ENCODE assay signal across 1 cellular context in the genomic region with DNA sequence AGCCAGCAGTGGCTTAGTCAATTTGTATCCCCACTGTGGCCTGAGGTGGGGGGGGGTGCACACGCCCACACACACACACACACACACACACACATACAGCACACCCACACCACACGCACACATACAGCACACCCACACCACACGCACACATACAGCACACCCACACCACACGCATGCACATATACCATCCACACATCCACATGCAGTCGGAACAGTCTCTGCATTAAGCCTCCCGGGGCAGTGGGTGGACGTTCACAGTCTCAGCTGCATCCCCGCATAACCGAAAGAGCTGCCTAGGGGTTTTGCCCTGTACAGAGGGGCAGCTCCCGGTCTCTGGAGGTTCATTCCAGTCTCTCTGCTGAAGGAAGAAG.
A peak's percentile ranks its signal among the peaks of the same experiment; 100 is the strongest.
TF ChIP-seq lines count a peak whose summit lies in the region.

No MANE protein-coding gene starts in this region.

TF ChIP-seq in HEK293, 187 proteins besides CTCF, POLR2A, EP300 and RAD21 (continued from another document):
- peak; percentile 60 for TF ChIP-seq ZNF398 (tag by site-specific recombination; IDR thresholded peaks at IDR 0.05)
- TF ChIP-seq ZNF704 (tag by site-specific recombination; IDR thresholded peaks at IDR 0.05) = no peak
- TF ChIP-seq, protein P1, sequence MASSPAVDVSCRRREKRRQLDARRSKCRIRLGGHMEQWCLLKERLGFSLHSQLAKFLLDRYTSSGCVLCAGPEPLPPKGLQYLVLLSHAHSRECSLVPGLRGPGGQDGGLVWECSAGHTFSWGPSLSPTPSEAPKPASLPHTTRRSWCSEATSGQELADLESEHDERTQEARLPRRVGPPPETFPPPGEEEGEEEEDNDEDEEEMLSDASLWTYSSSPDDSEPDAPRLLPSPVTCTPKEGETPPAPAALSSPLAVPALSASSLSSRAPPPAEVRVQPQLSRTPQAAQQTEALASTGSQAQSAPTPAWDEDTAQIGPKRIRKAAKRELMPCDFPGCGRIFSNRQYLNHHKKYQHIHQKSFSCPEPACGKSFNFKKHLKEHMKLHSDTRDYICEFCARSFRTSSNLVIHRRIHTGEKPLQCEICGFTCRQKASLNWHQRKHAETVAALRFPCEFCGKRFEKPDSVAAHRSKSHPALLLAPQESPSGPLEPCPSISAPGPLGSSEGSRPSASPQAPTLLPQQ (tag by site-specific recombination; IDR thresholded peaks at IDR 0.05) = no peak
- TF ChIP-seq, protein P2, sequence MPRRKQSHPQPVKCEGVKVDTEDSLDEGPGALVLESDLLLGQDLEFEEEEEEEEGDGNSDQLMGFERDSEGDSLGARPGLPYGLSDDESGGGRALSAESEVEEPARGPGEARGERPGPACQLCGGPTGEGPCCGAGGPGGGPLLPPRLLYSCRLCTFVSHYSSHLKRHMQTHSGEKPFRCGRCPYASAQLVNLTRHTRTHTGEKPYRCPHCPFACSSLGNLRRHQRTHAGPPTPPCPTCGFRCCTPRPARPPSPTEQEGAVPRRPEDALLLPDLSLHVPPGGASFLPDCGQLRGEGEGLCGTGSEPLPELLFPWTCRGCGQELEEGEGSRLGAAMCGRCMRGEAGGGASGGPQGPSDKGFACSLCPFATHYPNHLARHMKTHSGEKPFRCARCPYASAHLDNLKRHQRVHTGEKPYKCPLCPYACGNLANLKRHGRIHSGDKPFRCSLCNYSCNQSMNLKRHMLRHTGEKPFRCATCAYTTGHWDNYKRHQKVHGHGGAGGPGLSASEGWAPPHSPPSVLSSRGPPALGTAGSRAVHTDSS (tag by site-specific recombination; IDR thresholded peaks at IDR 0.05) = no peak
- TF ChIP-seq HOXA7 (CRISPR knock-in tag; IDR thresholded peaks at IDR 0.05; ENCODE audit: borderline replicate concordance) = no peak
- TF ChIP-seq, protein P3, sequence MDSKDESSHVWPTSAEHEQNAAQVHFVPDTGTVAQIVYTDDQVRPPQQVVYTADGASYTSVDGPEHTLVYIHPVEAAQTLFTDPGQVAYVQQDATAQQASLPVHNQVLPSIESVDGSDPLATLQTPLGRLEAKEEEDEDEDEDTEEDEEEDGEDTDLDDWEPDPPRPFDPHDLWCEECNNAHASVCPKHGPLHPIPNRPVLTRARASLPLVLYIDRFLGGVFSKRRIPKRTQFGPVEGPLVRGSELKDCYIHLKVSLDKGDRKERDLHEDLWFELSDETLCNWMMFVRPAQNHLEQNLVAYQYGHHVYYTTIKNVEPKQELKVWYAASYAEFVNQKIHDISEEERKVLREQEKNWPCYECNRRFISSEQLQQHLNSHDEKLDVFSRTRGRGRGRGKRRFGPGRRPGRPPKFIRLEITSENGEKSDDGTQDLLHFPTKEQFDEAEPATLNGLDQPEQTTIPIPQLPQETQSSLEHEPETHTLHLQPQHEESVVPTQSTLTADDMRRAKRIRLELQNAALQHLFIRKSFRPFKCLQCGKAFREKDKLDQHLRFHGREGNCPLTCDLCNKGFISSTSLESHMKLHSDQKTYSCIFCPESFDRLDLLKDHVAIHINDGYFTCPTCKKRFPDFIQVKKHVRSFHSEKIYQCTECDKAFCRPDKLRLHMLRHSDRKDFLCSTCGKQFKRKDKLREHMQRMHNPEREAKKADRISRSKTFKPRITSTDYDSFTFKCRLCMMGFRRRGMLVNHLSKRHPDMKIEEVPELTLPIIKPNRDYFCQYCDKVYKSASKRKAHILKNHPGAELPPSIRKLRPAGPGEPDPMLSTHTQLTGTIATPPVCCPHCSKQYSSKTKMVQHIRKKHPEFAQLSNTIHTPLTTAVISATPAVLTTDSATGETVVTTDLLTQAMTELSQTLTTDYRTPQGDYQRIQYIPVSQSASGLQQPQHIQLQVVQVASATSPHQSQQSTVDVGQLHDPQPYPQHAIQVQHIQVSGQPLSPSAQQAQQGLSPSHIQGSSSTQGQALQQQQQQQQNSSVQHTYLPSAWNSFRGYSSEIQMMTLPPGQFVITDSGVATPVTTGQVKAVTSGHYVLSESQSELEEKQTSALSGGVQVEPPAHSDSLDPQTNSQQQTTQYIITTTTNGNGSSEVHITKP (tag by site-specific recombination; IDR thresholded peaks at IDR 0.05) = no peak
- TF ChIP-seq ZNF571 (tag by site-specific recombination; IDR thresholded peaks at IDR 0.05) = no peak
- TF ChIP-seq ZNF221 (tag by site-specific recombination; IDR thresholded peaks at IDR 0.05; ENCODE audit: borderline replicate concordance) = no peak
- no peak for TF ChIP-seq ZNF292 (tag by site-specific recombination; IDR thresholded peaks at IDR 0.05; ENCODE audit: borderline replicate concordance, low read depth)
- TF ChIP-seq ZNF423 (tag by site-specific recombination; IDR thresholded peaks at IDR 0.05) = no peak
- no peak for TF ChIP-seq PRDM4 (tag by site-specific recombination; IDR thresholded peaks at IDR 0.05)
- TF ChIP-seq ZNF138 (tag by site-specific recombination; IDR thresholded peaks at IDR 0.05; ENCODE audit: borderline replicate concordance) = no peak
- no peak for TF ChIP-seq ZNF223 (tag by site-specific recombination; IDR thresholded peaks at IDR 0.05)
- TF ChIP-seq ZNF596 (tag by site-specific recombination; IDR thresholded peaks at IDR 0.05) = no peak
- TF ChIP-seq IKZF3 (tag by site-specific recombination; IDR thresholded peaks at IDR 0.05) = no peak
- TF ChIP-seq ZNF274 (IDR thresholded peaks at IDR 0.05; ENCODE audit: low read length) = no peak
- TF ChIP-seq ZNF274 (tag by site-specific recombination; IDR thresholded peaks at IDR 0.05; ENCODE audit: borderline replicate concordance) = no peak
TF ChIP-seq in HEK293: peak in this region for 5.
